Comparison of ENCODE assay signal across 21 cellular contexts in the genomic region with DNA sequence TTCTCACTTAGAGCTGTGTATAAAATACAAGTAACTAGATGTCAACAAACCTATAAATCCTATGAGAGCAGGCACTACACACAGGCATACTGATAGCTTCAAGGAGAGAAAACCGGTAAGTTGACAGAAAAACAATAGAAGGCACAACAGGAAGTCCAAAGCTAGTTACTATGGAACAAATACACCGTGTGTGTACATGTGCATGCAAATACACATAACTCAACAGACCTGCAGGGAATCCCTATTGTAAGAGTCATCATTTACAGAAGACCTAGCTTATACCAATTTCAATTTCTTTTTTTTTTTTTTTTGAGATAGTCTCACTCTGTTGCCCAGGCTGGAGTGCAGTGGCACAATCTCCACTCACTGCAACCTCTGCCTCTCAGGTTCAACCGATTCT. TPM values are rescaled to one million over a fixed set of nuclear protein-coding genes. Genes with fewer than 3 reads are reported as not detected.
DNase-seq lines count a peak whose midpoint lies in the region; ATAC-seq and TF ChIP-seq lines count a peak whose summit lies in the region.
"Had no signal": no experiment of that assay in that cellular context is flagged by ENCODE, and none has a peak within 500 bp of the region (broad histone marks: within the 10 kb centered on the region; RNA-seq: fewer than 3 reads in every experiment).

No MANE protein-coding gene starts in this region.

- H3K4me3 Mint-ChIP-seq in T-helper 17 cell, result peak overlapping the region; percentile 52
- H3K4me3 Mint-ChIP-seq: H9; stimulated activated naive CD8-positive, alpha-beta T cell treated with anti-CD3 and anti-CD28 coated beads, Interleukin-15, Interleukin-2, amounts not matched to agents 100 ng/mL and 50 ng/mL, for 24 hours; T-helper 2 cell treated with Interferon-gamma antibody and Interleukin-4, amounts not matched to agents 5 μg/mL and 100 μg/mL, for 36 hours had no signal

- H3K9me3 ChIP-seq in T-helper 17 cell (ENCODE audit: control insufficient read depth, low read length, poor library complexity, severe bottlenecking) (no peaks in the 10 kb centered on the region), WERI-Rb-1 (ENCODE audit: severe bottlenecking) (no peaks in the 10 kb centered on the region)
- H3K9me3 ChIP-seq: ascending aorta, esophagus squamous epithelium, prostate gland had no signal

- H3K36me3 ChIP-seq in WERI-Rb-1, result no peaks in the 10 kb centered on the region
- H3K36me3 ChIP-seq: ascending aorta, esophagus squamous epithelium, prostate gland had no signal

- peaks cover 0 to 4% of the 10 kb centered on the region in 2 donors for H3K9me3 Mint-ChIP-seq in activated naive CD4-positive, alpha-beta T cell treated with anti-CD3 and anti-CD28 coated beads, Interleukin-2, amount 50 U/mL, for 72 hours
- H3K9me3 Mint-ChIP-seq: H9; stimulated activated naive CD8-positive, alpha-beta T cell treated with anti-CD3 and anti-CD28 coated beads, Interleukin-15, Interleukin-2, amounts not matched to agents 100 ng/mL and 50 ng/mL, for 24 hours had no signal

- H3K4me1 ChIP-seq in foreskin keratinocyte, result no peaks in the 10 kb centered on the region
- H3K4me1 ChIP-seq: prostate gland had no signal

- DNase-seq in activated naive CD4-positive, alpha-beta T cell treated with anti-CD3 and anti-CD28 coated beads, Interleukin-2, amount 50 U/mL, for 72 hours (ENCODE audit: low spot score in 2 of 2), result no peak
- no peak for DNase-seq in activated naive CD4-positive, alpha-beta T cell (lab: John Stamatoyannopoulos, UW)
- DNase-seq in T-helper 17 cell (no peak), foreskin keratinocyte (peak in 1 of 2 donors; percentile 57), WERI-Rb-1 (no peak), germinal center (ENCODE audit: low spot score) (no peak), kidney glomerular epithelial cell (lab: John Stamatoyannopoulos, UW) (no peak)
- DNase-seq: activated CD4-positive, alpha-beta T cell treated with anti-CD3 and anti-CD28 coated beads, Interleukin-2, amount 50 U/mL, for 1 hour; esophagus squamous epithelium; H9; left colon; NCI-H226; SIG-M5 had no signal

- H3K36me3 Mint-ChIP-seq in activated naive CD4-positive, alpha-beta T cell treated with anti-CD3 and anti-CD28 coated beads, Interleukin-2, amount 50 U/mL, for 72 hours, result peaks cover 0 to 16% of the 10 kb centered on the region in 2 donors
- H3K36me3 Mint-ChIP-seq in T-helper 17 cell (ENCODE audit: low read depth), result no peaks in the 10 kb centered on the region

- peak; percentile 53 to 83 for ATAC-seq in activated naive CD4-positive, alpha-beta T cell treated with anti-CD3 and anti-CD28 coated beads, Interleukin-2, amount 50 U/mL, for 72 hours
- peak; percentile 57 for ATAC-seq in T-helper 17 cell
- ATAC-seq in foreskin keratinocyte, result peak; percentile 94
- ATAC-seq in HG03342 (IDR thresholded peaks at IDR 0.05; ENCODE audit: unreplicated experiment), result no peak
- ATAC-seq: HepG2, left colon had no signal

- H3K4me3 ChIP-seq in WERI-Rb-1 (ENCODE audit: low read depth, low read length), result no peak overlapping the region
- H3K4me3 ChIP-seq: ascending aorta, coronary artery, esophagus squamous epithelium, prostate gland had no signal

- H3K27me3 ChIP-seq in foreskin keratinocyte (no peaks in the 10 kb centered on the region), WERI-Rb-1 (ENCODE audit: insufficient read depth, low read depth, severe bottlenecking) (no peaks in the 10 kb centered on the region)
- H3K27me3 ChIP-seq: ascending aorta, esophagus squamous epithelium had no signal

- TF ChIP-seq CTCF in foreskin keratinocyte (conservative IDR thresholded peaks at IDR 0.05), result no peak
- TF ChIP-seq CTCF in WERI-Rb-1 (IDR thresholded peaks at IDR 0.05; ENCODE audit: low read depth, low read length), result no peak

- H3K27me3 Mint-ChIP-seq in T-helper 17 cell, result no peaks in the 10 kb centered on the region
- H3K27me3 Mint-ChIP-seq: stimulated activated naive CD8-positive, alpha-beta T cell treated with anti-CD3 and anti-CD28 coated beads, Interleukin-15, Interleukin-2, amounts not matched to agents 100 ng/mL and 50 ng/mL, for 24 hours had no signal

- no peak overlapping the region for H3K27ac ChIP-seq in foreskin keratinocyte
- no peak overlapping the region for H3K27ac ChIP-seq in WERI-Rb-1
- H3K27ac ChIP-seq: ascending aorta, coronary artery, esophagus squamous epithelium, prostate gland had no signal

- H3K27ac Mint-ChIP-seq in activated naive CD4-positive, alpha-beta T cell treated with anti-CD3 and anti-CD28 coated beads, Interleukin-2, amount 50 U/mL, for 72 hours, result no peak overlapping the region
- H3K27ac Mint-ChIP-seq in T-helper 17 cell, result peak overlapping the region; percentile 51
- H3K27ac Mint-ChIP-seq: activated T-helper 2 cell treated with anti-CD3 and anti-CD28 coated beads, Interferon-gamma antibody, Interleukin-2, Interleukin-4, amounts not matched to agents 10 μg/mL and 5 μg/mL and 100 μg/mL, durations not matched to agents 14 hours and 24 hours and 36 hours; H9; stimulated activated naive CD8-positive, alpha-beta T cell treated with anti-CD3 and anti-CD28 coated beads, Interleukin-15, Interleukin-2, amounts not matched to agents 100 ng/mL and 50 ng/mL, for 24 hours; T-helper 2 cell treated with Interferon-gamma antibody and Interleukin-4, amounts not matched to agents 5 μg/mL and 100 μg/mL, for 36 hours had no signal

- H3K4me1 Mint-ChIP-seq in T-helper 17 cell, result peaks cover 41% of the 10 kb centered on the region

RNA-seq across cellular contexts. Expression of a gene that starts 26.3 kb away (rescaled TPM):
- 100 to 1,000 TPM in 1 of 2 donors, 10 to 100 TPM in 1; 95.3 to 133 TPM for total RNA-seq in activated naive CD4-positive, alpha-beta T cell treated with anti-CD3 and anti-CD28 coated beads, Interleukin-2, amount 50 U/mL, for 72 hours
- 100 to 1,000 TPM; 246 to 317 TPM for total RNA-seq in T-helper 17 cell
- total RNA-seq in foreskin keratinocyte, result 60.7 and 67.8 TPM in 2 replicates
- 17.8 and 18.5 TPM in 2 replicates for polyA plus RNA-seq in foreskin keratinocyte
